Comparison of ENCODE assay signal across 1 cellular context in genomic region chr7:149261829-149262617, GRCh38.
A peak's percentile ranks its signal among the peaks of the same experiment; 100 is the strongest.
TF ChIP-seq lines count a peak whose summit lies in the region.

TSS of gene ZNF783 (plus strand) at chr7:149262196. CDS start at chr7:149262334, 138 bp downstream.

TF ChIP-seq in K562, 482 proteins besides CTCF, POLR2A, EP300 and RAD21 (continued from another document and continues in another):
- TF ChIP-seq KLF13 (tag; IDR thresholded peaks at IDR 0.05; ENCODE audit: borderline replicate concordance, low read depth) (no peak), KAT2B (IDR thresholded peaks at IDR 0.05; ENCODE audit: low read depth, low read length) (no peak), NRF1 (conservative IDR thresholded peaks at IDR 0.05 in 1 of 2, IDR thresholded peaks at IDR 0.05 in 1 of 2) (peak; percentile 40 to 49; a peak in 2 of 4 replicates), MTA2 (IDR thresholded peaks at IDR 0.05; ENCODE audit: low read depth) (no peak), RBM25 (IDR thresholded peaks at IDR 0.05; ENCODE audit: low read depth, low read length, severe bottlenecking) (no peak), MCM3 (IDR thresholded peaks at IDR 0.05) (no peak), MTA1 (IDR thresholded peaks at IDR 0.05; ENCODE audit: borderline replicate concordance) (no peak), HDAC3 (IDR thresholded peaks at IDR 0.05; ENCODE audit: borderline replicate concordance, partially characterized antibody) (no peak), THAP7 (CRISPR knock-in tag; IDR thresholded peaks at IDR 0.05) (no peak), ATF1 (CRISPR knock-in tag; IDR thresholded peaks at IDR 0.05) (no peak), ATF1 (tag; IDR thresholded peaks at IDR 0.05) (peak; percentile 64), LCOR (CRISPR knock-in tag; IDR thresholded peaks at IDR 0.05) (peak; percentile 45; the same call in 1 of the 2 replicates), IFI16 (CRISPR knock-in tag; IDR thresholded peaks at IDR 0.05) (no peak), NONO (IDR thresholded peaks at IDR 0.05; ENCODE audit: low read depth in 2 of 2, low read length in 1 of 2) (peak in 1 of 2 experiments; percentile 29; a peak in 1 of 4 replicates), ZZZ3 (IDR thresholded peaks at IDR 0.05) (no peak), CBFA2T2 (conservative IDR thresholded peaks at IDR 0.05) (no peak), ETV1 (tag; conservative IDR thresholded peaks at IDR 0.05; ENCODE audit: low read depth) (no peak), DMBX1 (CRISPR knock-in tag; IDR thresholded peaks at IDR 0.05; ENCODE audit: borderline replicate concordance) (no peak), HMGXB4 (CRISPR knock-in tag; IDR thresholded peaks at IDR 0.05) (no peak; the same call in 1 of the 2 replicates), KLF16 (IDR thresholded peaks at IDR 0.05) (no peak), REST (CRISPR knock-in tag; IDR thresholded peaks at IDR 0.05; ENCODE audit: low read depth) (peak; percentile 37; the same call in 1 of the 2 replicates), MEIS2 (IDR thresholded peaks at IDR 0.05; ENCODE audit: partially characterized antibody) (no peak), NR1H2 (CRISPR knock-in tag; IDR thresholded peaks at IDR 0.05) (no peak), TCF15 (CRISPR knock-in tag; IDR thresholded peaks at IDR 0.05) (no peak), JUNB (CRISPR knock-in tag; conservative IDR thresholded peaks at IDR 0.05) (no peak), NFIX (CRISPR knock-in tag; IDR thresholded peaks at IDR 0.05; ENCODE audit: low read depth) (no peak), CREB1 (IDR thresholded peaks at IDR 0.05) (no peak), CREB1 (CRISPR knock-in tag; IDR thresholded peaks at IDR 0.05) (0 out of 2 replicates have a peak, but pooled peaks have one; percentile 9), GATAD2B (IDR thresholded peaks at IDR 0.05; ENCODE audit: borderline replicate concordance) (peak; percentile 55; the same call in 1 of the 2 replicates), KDM2B (CRISPR knock-in tag; IDR thresholded peaks at IDR 0.05) (no peak), JUN (IDR thresholded peaks at IDR 0.05; ENCODE audit: borderline replicate concordance, low read depth, low read length) (peak; percentile 22; the same call in 1 of the 2 replicates), JUN (CRISPR knock-in tag; IDR thresholded peaks at IDR 0.05; ENCODE audit: borderline replicate concordance) (peak; percentile 13; the same call in 1 of the 2 replicates), TSC22D4 (tag; IDR thresholded peaks at IDR 0.05) (no peak), SNRNP70 (optimal IDR thresholded peaks at IDR 0.05; ENCODE audit: low read depth, low read length) (no peak), BCOR (IDR thresholded peaks at IDR 0.05) (no peak), FOXK1 (CRISPR knock-in tag; IDR thresholded peaks at IDR 0.05; ENCODE audit: borderline replicate concordance) (no peak), NFE2L1 (tag; IDR thresholded peaks at IDR 0.05; ENCODE audit: borderline replicate concordance, low read depth) (no peak), USF2 (CRISPR knock-in tag; IDR thresholded peaks at IDR 0.05) (peak; percentile 69), ZNF12 (CRISPR knock-in tag; IDR thresholded peaks at IDR 0.05) (no peak), PPARD (CRISPR knock-in tag; IDR thresholded peaks at IDR 0.05) (no peak), NEUROD1 (IDR thresholded peaks at IDR 0.05; ENCODE audit: borderline replicate concordance, low read depth, low read length, partially characterized antibody) (peak; percentile 17), HMGN3 (IDR thresholded peaks at IDR 0.05; ENCODE audit: borderline replicate concordance, extremely low read depth, insufficient read length, low read depth, low read length) (no peak)
- TF ChIP-seq, protein P1, sequence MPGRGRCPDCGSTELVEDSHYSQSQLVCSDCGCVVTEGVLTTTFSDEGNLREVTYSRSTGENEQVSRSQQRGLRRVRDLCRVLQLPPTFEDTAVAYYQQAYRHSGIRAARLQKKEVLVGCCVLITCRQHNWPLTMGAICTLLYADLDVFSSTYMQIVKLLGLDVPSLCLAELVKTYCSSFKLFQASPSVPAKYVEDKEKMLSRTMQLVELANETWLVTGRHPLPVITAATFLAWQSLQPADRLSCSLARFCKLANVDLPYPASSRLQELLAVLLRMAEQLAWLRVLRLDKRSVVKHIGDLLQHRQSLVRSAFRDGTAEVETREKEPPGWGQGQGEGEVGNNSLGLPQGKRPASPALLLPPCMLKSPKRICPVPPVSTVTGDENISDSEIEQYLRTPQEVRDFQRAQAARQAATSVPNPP (IDR thresholded peaks at IDR 0.05; ENCODE audit: borderline replicate concordance, insufficient read depth, insufficient read length), result no peak
- TF ChIP-seq, protein P2, sequence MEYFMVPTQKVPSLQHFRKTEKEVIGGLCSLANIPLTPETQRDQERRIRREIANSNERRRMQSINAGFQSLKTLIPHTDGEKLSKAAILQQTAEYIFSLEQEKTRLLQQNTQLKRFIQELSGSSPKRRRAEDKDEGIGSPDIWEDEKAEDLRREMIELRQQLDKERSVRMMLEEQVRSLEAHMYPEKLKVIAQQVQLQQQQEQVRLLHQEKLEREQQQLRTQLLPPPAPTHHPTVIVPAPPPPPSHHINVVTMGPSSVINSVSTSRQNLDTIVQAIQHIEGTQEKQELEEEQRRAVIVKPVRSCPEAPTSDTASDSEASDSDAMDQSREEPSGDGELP (CRISPR knock-in tag; IDR thresholded peaks at IDR 0.05; ENCODE audit: borderline replicate concordance), result peak; percentile 38; the same call in 1 of the 2 replicates
- TF ChIP-seq, protein P3, sequence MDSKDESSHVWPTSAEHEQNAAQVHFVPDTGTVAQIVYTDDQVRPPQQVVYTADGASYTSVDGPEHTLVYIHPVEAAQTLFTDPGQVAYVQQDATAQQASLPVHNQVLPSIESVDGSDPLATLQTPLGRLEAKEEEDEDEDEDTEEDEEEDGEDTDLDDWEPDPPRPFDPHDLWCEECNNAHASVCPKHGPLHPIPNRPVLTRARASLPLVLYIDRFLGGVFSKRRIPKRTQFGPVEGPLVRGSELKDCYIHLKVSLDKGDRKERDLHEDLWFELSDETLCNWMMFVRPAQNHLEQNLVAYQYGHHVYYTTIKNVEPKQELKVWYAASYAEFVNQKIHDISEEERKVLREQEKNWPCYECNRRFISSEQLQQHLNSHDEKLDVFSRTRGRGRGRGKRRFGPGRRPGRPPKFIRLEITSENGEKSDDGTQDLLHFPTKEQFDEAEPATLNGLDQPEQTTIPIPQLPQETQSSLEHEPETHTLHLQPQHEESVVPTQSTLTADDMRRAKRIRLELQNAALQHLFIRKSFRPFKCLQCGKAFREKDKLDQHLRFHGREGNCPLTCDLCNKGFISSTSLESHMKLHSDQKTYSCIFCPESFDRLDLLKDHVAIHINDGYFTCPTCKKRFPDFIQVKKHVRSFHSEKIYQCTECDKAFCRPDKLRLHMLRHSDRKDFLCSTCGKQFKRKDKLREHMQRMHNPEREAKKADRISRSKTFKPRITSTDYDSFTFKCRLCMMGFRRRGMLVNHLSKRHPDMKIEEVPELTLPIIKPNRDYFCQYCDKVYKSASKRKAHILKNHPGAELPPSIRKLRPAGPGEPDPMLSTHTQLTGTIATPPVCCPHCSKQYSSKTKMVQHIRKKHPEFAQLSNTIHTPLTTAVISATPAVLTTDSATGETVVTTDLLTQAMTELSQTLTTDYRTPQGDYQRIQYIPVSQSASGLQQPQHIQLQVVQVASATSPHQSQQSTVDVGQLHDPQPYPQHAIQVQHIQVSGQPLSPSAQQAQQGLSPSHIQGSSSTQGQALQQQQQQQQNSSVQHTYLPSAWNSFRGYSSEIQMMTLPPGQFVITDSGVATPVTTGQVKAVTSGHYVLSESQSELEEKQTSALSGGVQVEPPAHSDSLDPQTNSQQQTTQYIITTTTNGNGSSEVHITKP (IDR thresholded peaks at IDR 0.05; ENCODE audit: partially characterized antibody), result no peak
- TF ChIP-seq, protein P4, sequence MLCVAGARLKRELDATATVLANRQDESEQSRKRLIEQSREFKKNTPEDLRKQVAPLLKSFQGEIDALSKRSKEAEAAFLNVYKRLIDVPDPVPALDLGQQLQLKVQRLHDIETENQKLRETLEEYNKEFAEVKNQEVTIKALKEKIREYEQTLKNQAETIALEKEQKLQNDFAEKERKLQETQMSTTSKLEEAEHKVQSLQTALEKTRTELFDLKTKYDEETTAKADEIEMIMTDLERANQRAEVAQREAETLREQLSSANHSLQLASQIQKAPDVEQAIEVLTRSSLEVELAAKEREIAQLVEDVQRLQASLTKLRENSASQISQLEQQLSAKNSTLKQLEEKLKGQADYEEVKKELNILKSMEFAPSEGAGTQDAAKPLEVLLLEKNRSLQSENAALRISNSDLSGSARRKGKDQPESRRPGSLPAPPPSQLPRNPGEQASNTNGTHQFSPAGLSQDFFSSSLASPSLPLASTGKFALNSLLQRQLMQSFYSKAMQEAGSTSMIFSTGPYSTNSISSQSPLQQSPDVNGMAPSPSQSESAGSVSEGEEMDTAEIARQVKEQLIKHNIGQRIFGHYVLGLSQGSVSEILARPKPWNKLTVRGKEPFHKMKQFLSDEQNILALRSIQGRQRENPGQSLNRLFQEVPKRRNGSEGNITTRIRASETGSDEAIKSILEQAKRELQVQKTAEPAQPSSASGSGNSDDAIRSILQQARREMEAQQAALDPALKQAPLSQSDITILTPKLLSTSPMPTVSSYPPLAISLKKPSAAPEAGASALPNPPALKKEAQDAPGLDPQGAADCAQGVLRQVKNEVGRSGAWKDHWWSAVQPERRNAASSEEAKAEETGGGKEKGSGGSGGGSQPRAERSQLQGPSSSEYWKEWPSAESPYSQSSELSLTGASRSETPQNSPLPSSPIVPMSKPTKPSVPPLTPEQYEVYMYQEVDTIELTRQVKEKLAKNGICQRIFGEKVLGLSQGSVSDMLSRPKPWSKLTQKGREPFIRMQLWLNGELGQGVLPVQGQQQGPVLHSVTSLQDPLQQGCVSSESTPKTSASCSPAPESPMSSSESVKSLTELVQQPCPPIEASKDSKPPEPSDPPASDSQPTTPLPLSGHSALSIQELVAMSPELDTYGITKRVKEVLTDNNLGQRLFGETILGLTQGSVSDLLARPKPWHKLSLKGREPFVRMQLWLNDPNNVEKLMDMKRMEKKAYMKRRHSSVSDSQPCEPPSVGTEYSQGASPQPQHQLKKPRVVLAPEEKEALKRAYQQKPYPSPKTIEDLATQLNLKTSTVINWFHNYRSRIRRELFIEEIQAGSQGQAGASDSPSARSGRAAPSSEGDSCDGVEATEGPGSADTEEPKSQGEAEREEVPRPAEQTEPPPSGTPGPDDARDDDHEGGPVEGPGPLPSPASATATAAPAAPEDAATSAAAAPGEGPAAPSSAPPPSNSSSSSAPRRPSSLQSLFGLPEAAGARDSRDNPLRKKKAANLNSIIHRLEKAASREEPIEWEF (CRISPR knock-in tag; IDR thresholded peaks at IDR 0.05), result no peak
- TF ChIP-seq, protein P5, sequence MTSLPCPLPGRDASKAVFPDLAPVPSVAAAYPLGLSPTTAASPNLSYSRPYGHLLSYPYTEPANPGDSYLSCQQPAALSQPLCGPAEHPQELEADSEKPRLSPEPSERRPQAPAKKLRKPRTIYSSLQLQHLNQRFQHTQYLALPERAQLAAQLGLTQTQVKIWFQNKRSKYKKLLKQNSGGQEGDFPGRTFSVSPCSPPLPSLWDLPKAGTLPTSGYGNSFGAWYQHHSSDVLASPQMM (CRISPR knock-in tag; IDR thresholded peaks at IDR 0.05), result no peak
